Comparison of ENCODE assay signal across 1 cellular context in the genomic region with DNA sequence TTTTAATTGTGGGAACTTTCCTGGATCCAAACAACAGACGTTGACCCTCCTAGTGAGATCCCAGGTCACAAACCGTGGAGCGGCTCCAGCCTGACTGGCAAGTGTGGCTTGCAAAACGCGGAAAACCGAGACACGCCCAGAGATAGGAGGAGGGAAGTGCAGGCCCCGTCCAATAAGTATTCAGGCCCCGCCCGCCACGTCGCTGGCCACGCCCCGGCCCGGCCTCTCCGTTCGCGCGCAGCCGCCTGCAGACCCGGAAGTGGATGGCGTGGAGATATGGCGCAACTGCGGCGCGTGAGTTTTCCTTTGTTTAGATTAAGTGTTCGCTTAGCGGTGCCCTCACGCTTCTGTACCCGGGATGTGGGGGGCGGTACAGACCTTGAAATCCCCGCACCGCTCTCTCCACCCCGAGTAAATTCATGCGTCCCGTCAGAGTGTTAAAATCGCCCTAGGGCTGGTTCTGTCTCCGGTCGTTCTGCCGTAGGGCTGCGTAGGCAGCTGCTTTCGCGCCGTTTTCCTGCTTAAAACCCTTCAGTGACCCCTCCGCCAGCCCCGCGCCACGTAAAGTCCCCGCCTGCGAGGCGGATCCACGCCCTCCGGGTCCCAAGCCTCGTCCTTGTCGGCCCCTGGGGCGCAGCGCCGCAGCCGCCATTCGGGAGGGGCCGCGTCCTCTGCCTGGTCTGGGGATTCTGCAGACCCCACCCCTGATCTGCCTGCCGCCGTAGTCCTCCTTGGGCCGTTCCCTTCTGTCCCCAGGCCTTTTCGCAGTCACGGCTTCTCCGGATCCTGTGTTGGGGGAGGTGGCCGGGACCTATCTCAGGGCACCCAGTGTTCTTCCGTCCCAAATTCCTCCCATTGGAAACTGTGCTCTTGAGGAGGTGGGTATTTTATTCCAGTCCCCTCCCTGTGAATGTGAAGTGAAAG.
TF ChIP-seq lines count a peak whose summit lies in the region.

A gene (plus strand): TSS at position 250 of the 924 bp plus-strand sequence. CDS start 27 bp downstream, at position 277.

TF ChIP-seq in GM12878, 131 proteins besides CTCF, POLR2A, EP300 and RAD21 (continued from another document and continues in another):
- TF ChIP-seq, protein P1, sequence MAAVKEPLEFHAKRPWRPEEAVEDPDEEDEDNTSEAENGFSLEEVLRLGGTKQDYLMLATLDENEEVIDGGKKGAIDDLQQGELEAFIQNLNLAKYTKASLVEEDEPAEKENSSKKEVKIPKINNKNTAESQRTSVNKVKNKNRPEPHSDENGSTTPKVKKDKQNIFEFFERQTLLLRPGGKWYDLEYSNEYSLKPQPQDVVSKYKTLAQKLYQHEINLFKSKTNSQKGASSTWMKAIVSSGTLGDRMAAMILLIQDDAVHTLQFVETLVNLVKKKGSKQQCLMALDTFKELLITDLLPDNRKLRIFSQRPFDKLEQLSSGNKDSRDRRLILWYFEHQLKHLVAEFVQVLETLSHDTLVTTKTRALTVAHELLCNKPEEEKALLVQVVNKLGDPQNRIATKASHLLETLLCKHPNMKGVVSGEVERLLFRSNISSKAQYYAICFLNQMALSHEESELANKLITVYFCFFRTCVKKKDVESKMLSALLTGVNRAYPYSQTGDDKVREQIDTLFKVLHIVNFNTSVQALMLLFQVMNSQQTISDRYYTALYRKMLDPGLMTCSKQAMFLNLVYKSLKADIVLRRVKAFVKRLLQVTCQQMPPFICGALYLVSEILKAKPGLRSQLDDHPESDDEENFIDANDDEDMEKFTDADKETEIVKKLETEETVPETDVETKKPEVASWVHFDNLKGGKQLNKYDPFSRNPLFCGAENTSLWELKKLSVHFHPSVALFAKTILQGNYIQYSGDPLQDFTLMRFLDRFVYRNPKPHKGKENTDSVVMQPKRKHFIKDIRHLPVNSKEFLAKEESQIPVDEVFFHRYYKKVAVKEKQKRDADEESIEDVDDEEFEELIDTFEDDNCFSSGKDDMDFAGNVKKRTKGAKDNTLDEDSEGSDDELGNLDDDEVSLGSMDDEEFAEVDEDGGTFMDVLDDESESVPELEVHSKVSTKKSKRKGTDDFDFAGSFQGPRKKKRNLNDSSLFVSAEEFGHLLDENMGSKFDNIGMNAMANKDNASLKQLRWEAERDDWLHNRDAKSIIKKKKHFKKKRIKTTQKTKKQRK (IDR thresholded peaks at IDR 0.05; ENCODE audit: low read depth, low read length), result no peak
- TF ChIP-seq NFYA (IDR thresholded peaks at IDR 0.05; ENCODE audit: borderline replicate concordance, low read depth, low read length) (no peak), HCFC1 (IDR thresholded peaks at IDR 0.05; ENCODE audit: low read length) (no peak), CBX5 (IDR thresholded peaks at IDR 0.05; ENCODE audit: low read depth) (peak; percentile 7; the same call in 1 of the 2 replicates), SMARCA5 (IDR thresholded peaks at IDR 0.05) (0 out of 2 replicates have a peak, but pooled peaks have one; percentile 21), SIX5 (IDR thresholded peaks at IDR 0.05; ENCODE audit: low read depth, low read length, severe bottlenecking) (no peak), NR2F1 (conservative IDR thresholded peaks at IDR 0.05) (no peak), ZNF24 (IDR thresholded peaks at IDR 0.05) (no peak), IKZF2 (IDR thresholded peaks at IDR 0.05) (peak in 1 of 2 experiments; percentile 28; a peak in 1 of 4 replicates), RCOR1 (conservative IDR thresholded peaks at IDR 0.05; ENCODE audit: low read depth, low read length) (0 out of 2 replicates have a peak, but pooled peaks have one; percentile 52), ZNF274 (IDR thresholded peaks at IDR 0.05; ENCODE audit: insufficient read depth, insufficient read length) (no peak), WRNIP1 (IDR thresholded peaks at IDR 0.05; ENCODE audit: borderline replicate concordance, low read depth, low read length) (no peak; the same call in 1 of the 2 replicates), RBBP5 (conservative IDR thresholded peaks at IDR 0.05) (no peak), SUPT20H (IDR thresholded peaks at IDR 0.05; ENCODE audit: borderline replicate concordance, control insufficient read depth, low read depth, low read length) (no peak), GATAD2B (conservative IDR thresholded peaks at IDR 0.05; ENCODE audit: low read depth) (peak; percentile 89), PAX5 (IDR thresholded peaks at IDR 0.05; ENCODE audit: borderline replicate concordance, low read depth, low read length) (0 out of 2 replicates have a peak, but pooled peaks have one; percentile 8), CREB1 (IDR thresholded peaks at IDR 0.05; ENCODE audit: low read depth) (peak; percentile 71; the same call in 1 of the 2 replicates), CHD1 (IDR thresholded peaks at IDR 0.05; ENCODE audit: low read depth, low read length) (0 out of 2 replicates have a peak, but pooled peaks have one; percentile 69), LARP7 (IDR thresholded peaks at IDR 0.05) (peak; percentile 54; the same call in 1 of the 2 replicates), SRF (IDR thresholded peaks at IDR 0.05; ENCODE audit: low read depth in 2 of 2, low read length in 2 of 2) (no peak), HDGF (IDR thresholded peaks at IDR 0.05) (no peak), TCF3 (IDR thresholded peaks at IDR 0.05; ENCODE audit: borderline replicate concordance, insufficient read depth, low read depth, low read length) (no peak), JUNB (IDR thresholded peaks at IDR 0.05) (no peak), EED (IDR thresholded peaks at IDR 0.05; ENCODE audit: low read depth) (no peak), CBFB (IDR thresholded peaks at IDR 0.05; ENCODE audit: low read depth) (no peak), SPI1 (IDR thresholded peaks at IDR 0.05; ENCODE audit: borderline replicate concordance, insufficient read depth, low read depth, low read length) (peak; percentile 84)
- TF ChIP-seq, protein P2, sequence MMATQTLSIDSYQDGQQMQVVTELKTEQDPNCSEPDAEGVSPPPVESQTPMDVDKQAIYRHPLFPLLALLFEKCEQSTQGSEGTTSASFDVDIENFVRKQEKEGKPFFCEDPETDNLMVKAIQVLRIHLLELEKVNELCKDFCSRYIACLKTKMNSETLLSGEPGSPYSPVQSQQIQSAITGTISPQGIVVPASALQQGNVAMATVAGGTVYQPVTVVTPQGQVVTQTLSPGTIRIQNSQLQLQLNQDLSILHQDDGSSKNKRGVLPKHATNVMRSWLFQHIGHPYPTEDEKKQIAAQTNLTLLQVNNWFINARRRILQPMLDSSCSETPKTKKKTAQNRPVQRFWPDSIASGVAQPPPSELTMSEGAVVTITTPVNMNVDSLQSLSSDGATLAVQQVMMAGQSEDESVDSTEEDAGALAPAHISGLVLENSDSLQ (IDR thresholded peaks at IDR 0.05), result peak; percentile 57
- TF ChIP-seq, protein P3, sequence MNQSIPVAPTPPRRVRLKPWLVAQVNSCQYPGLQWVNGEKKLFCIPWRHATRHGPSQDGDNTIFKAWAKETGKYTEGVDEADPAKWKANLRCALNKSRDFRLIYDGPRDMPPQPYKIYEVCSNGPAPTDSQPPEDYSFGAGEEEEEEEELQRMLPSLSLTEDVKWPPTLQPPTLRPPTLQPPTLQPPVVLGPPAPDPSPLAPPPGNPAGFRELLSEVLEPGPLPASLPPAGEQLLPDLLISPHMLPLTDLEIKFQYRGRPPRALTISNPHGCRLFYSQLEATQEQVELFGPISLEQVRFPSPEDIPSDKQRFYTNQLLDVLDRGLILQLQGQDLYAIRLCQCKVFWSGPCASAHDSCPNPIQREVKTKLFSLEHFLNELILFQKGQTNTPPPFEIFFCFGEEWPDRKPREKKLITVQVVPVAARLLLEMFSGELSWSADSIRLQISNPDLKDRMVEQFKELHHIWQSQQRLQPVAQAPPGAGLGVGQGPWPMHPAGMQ (IDR thresholded peaks at IDR 0.05; ENCODE audit: borderline replicate concordance), result no peak
- TF ChIP-seq, protein P4, sequence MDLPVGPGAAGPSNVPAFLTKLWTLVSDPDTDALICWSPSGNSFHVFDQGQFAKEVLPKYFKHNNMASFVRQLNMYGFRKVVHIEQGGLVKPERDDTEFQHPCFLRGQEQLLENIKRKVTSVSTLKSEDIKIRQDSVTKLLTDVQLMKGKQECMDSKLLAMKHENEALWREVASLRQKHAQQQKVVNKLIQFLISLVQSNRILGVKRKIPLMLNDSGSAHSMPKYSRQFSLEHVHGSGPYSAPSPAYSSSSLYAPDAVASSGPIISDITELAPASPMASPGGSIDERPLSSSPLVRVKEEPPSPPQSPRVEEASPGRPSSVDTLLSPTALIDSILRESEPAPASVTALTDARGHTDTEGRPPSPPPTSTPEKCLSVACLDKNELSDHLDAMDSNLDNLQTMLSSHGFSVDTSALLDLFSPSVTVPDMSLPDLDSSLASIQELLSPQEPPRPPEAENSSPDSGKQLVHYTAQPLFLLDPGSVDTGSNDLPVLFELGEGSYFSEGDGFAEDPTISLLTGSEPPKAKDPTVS (IDR thresholded peaks at IDR 0.05; ENCODE audit: low read depth, low read length), result no peak
- TF ChIP-seq, protein P5, sequence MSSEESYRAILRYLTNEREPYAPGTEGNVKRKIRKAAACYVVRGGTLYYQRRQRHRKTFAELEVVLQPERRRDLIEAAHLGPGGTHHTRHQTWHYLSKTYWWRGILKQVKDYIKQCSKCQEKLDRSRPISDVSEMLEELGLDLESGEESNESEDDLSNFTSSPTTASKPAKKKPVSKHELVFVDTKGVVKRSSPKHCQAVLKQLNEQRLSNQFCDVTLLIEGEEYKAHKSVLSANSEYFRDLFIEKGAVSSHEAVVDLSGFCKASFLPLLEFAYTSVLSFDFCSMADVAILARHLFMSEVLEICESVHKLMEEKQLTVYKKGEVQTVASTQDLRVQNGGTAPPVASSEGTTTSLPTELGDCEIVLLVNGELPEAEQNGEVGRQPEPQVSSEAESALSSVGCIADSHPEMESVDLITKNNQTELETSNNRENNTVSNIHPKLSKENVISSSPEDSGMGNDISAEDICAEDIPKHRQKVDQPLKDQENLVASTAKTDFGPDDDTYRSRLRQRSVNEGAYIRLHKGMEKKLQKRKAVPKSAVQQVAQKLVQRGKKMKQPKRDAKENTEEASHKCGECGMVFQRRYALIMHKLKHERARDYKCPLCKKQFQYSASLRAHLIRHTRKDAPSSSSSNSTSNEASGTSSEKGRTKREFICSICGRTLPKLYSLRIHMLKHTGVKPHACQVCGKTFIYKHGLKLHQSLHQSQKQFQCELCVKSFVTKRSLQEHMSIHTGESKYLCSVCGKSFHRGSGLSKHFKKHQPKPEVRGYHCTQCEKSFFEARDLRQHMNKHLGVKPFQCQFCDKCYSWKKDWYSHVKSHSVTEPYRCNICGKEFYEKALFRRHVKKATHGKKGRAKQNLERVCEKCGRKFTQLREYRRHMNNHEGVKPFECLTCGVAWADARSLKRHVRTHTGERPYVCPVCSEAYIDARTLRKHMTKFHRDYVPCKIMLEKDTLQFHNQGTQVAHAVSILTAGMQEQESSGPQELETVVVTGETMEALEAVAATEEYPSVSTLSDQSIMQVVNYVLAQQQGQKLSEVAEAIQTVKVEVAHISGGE (CRISPR knock-in tag; IDR thresholded peaks at IDR 0.05), result no peak
- TF ChIP-seq, protein P6, sequence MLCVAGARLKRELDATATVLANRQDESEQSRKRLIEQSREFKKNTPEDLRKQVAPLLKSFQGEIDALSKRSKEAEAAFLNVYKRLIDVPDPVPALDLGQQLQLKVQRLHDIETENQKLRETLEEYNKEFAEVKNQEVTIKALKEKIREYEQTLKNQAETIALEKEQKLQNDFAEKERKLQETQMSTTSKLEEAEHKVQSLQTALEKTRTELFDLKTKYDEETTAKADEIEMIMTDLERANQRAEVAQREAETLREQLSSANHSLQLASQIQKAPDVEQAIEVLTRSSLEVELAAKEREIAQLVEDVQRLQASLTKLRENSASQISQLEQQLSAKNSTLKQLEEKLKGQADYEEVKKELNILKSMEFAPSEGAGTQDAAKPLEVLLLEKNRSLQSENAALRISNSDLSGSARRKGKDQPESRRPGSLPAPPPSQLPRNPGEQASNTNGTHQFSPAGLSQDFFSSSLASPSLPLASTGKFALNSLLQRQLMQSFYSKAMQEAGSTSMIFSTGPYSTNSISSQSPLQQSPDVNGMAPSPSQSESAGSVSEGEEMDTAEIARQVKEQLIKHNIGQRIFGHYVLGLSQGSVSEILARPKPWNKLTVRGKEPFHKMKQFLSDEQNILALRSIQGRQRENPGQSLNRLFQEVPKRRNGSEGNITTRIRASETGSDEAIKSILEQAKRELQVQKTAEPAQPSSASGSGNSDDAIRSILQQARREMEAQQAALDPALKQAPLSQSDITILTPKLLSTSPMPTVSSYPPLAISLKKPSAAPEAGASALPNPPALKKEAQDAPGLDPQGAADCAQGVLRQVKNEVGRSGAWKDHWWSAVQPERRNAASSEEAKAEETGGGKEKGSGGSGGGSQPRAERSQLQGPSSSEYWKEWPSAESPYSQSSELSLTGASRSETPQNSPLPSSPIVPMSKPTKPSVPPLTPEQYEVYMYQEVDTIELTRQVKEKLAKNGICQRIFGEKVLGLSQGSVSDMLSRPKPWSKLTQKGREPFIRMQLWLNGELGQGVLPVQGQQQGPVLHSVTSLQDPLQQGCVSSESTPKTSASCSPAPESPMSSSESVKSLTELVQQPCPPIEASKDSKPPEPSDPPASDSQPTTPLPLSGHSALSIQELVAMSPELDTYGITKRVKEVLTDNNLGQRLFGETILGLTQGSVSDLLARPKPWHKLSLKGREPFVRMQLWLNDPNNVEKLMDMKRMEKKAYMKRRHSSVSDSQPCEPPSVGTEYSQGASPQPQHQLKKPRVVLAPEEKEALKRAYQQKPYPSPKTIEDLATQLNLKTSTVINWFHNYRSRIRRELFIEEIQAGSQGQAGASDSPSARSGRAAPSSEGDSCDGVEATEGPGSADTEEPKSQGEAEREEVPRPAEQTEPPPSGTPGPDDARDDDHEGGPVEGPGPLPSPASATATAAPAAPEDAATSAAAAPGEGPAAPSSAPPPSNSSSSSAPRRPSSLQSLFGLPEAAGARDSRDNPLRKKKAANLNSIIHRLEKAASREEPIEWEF (IDR thresholded peaks at IDR 0.05; ENCODE audit: insufficient replicate concordance, low read depth, low read length), result no peak
- TF ChIP-seq, protein P7, sequence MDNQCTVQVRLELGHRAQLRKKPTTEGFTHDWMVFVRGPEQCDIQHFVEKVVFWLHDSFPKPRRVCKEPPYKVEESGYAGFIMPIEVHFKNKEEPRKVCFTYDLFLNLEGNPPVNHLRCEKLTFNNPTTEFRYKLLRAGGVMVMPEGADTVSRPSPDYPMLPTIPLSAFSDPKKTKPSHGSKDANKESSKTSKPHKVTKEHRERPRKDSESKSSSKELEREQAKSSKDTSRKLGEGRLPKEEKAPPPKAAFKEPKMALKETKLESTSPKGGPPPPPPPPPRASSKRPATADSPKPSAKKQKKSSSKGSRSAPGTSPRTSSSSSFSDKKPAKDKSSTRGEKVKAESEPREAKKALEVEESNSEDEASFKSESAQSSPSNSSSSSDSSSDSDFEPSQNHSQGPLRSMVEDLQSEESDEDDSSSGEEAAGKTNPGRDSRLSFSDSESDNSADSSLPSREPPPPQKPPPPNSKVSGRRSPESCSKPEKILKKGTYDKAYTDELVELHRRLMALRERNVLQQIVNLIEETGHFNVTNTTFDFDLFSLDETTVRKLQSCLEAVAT (IDR thresholded peaks at IDR 0.05), result peak; percentile 62
- TF ChIP-seq, protein P8, sequence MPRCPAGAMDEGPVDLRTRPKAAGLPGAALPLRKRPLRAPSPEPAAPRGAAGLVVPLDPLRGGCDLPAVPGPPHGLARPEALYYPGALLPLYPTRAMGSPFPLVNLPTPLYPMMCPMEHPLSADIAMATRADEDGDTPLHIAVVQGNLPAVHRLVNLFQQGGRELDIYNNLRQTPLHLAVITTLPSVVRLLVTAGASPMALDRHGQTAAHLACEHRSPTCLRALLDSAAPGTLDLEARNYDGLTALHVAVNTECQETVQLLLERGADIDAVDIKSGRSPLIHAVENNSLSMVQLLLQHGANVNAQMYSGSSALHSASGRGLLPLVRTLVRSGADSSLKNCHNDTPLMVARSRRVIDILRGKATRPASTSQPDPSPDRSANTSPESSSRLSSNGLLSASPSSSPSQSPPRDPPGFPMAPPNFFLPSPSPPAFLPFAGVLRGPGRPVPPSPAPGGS (IDR thresholded peaks at IDR 0.05; ENCODE audit: borderline replicate concordance, insufficient read depth, low read depth, low read length, poor library complexity, severe bottlenecking), result no peak
